In the genomic region with DNA sequence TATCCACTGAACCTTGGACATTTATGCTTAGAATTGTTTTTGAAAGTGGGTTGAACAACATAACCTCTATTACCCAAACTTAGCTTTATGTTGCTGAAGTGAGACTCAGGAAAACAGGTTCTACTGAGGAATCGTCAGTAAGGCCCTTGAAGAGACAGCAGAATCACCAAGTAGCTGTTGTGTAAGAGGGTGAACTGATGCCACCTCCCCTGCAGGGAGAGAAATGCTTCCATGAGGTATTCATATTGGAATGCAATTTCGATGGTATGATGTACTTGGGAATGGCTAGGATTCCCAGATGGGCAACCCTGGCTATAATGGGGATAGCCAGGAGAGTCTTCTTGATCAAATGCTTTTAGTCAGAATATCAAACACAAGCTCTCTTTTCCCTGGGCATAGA, we compare ENCODE assay signal across 1 cellular context.
TF ChIP-seq lines count a peak whose summit lies in the region.

No MANE protein-coding gene starts in this region.

TF ChIP-seq in HepG2, 621 proteins besides CTCF, POLR2A, EP300 and RAD21:
- TF ChIP-seq ASH2L (IDR thresholded peaks at IDR 0.05; ENCODE audit: insufficient read length, low read depth, low read length) (no peak), ZNF652 (CRISPR knock-in tag; IDR thresholded peaks at IDR 0.05; ENCODE audit: borderline replicate concordance, low read depth) (no peak), FOXK2 (IDR thresholded peaks at IDR 0.05) (no peak), BHLHE40 (IDR thresholded peaks at IDR 0.05; ENCODE audit: low read length) (no peak), DNMT1 (CRISPR knock-in tag; IDR thresholded peaks at IDR 0.05) (no peak), PHB2 (IDR thresholded peaks at IDR 0.05; ENCODE audit: partially characterized antibody) (no peak), ZNF703 (CRISPR knock-in tag; IDR thresholded peaks at IDR 0.05; ENCODE audit: borderline replicate concordance) (no peak), ZNF460 (CRISPR knock-in tag; IDR thresholded peaks at IDR 0.05; ENCODE audit: borderline replicate concordance) (no peak), HNRNPUL1 (IDR thresholded peaks at IDR 0.05; ENCODE audit: low read depth, low read length) (no peak), ZFP41 (CRISPR knock-in tag; IDR thresholded peaks at IDR 0.05; ENCODE audit: borderline replicate concordance) (no peak)
